12 cellular contexts compared by ENCODE assay signal in the genomic region with DNA sequence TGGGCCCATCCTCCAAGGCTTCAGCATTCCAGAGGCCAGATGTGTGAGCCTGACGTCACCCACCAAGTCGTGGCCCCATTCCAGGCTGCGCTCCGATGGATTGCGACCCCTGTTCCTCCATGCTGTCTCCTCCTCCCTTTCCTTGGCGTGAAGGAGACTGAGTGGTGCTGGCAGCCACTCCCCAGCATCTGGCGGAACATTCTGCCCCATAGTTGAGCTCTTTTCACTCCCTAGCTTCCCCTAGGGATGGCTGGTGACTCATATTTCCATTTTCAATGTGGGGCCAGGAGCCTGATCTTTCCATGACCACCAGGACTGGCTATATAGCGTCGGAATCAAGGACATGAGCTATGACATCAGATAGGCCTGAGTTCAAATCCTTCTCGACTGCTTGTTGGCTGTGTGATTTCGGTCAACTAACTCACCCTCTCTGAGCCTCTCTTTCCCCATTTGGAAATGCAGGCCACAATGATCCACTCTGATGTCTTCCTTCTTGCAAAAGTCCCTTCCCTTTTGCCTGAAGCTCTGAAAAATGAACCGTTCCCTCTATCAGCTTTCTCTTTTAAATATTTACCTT. TPM values are rescaled to one million over a fixed set of nuclear protein-coding genes. Genes with fewer than 3 reads are reported as not detected.
DNase-seq lines count a peak whose midpoint lies in the region; ATAC-seq, FAIRE-seq and TF ChIP-seq lines count a peak whose summit lies in the region.
"Had no signal": no experiment of that assay in that cellular context is flagged by ENCODE, and none has a peak within 500 bp of the region (broad histone marks: within the 10 kb centered on the region; RNA-seq: fewer than 3 reads in every experiment).

No MANE protein-coding gene starts in this region.

- ATAC-seq in SK-N-SH treated with all-trans-retinoic acid at 6 μM for 48 hours = peak; percentile 32
- peak; percentile 95 for ATAC-seq in Right ventricle myocardium inferior
- peak; percentile 33 to 66 (median 48) for ATAC-seq in pancreas
- no peak for ATAC-seq in GM19397 (IDR thresholded peaks at IDR 0.05; ENCODE audit: unreplicated experiment)
- ATAC-seq in CD4-positive, alpha-beta T cell (ENCODE audit: poor library complexity) = no peak
- ATAC-seq in HG02623 (IDR thresholded peaks at IDR 0.05; ENCODE audit: unreplicated experiment) = no peak
- ATAC-seq in GM21825 (IDR thresholded peaks at IDR 0.05; ENCODE audit: unreplicated experiment) = no peak

- H3K36me3 Mint-ChIP-seq in CD4-positive, alpha-beta T cell (ENCODE audit: low read depth) = no peaks in the 10 kb centered on the region

- no peaks in the 10 kb centered on the region for H3K27me3 Mint-ChIP-seq in CD4-positive, alpha-beta T cell
- H3K27me3 Mint-ChIP-seq: central memory CD8-positive, alpha-beta T cell had no signal

- H3K36me3 ChIP-seq in pancreas = no peaks in the 10 kb centered on the region

- TF ChIP-seq CTCF in pancreas (IDR thresholded peaks at IDR 0.05) = no peak
- TF ChIP-seq CTCF in CD4-positive, alpha-beta T cell (IDR thresholded peaks at IDR 0.05) = no peak

- CTCF ChIA-PET in CD4-positive, alpha-beta T cell (lab: Charles Lee) = interaction anchor here (0.6 kb wide), 1 partner anchor 137 kb away, joined by 3 read pairs; no protein-coding TSS in a partner anchor

- intact Hi-C loops in Right ventricle myocardium inferior (cut with DNase I) (loop anchor here (2.0 kb wide), 1 partner anchor 25 kb away; a partner anchor contains a TSS), pancreas (cut with DNase I) (no loop called here)
- intact Hi-C loops in CD4-positive, alpha-beta T cell (cut with DNase I, micrococcal nuclease) = no loop called here

- FAIRE-seq in pancreas (lab: Jason Lieb, UNC) = no peak

- 67 to 68% methylated on average over 12 of the region's 12 CpGs for WGBS in pancreas, 2 donors

- POLR2A ChIA-PET in CD4-positive, alpha-beta T cell (lab: Charles Lee) = interaction anchor here (0.6 to 1.2 kb wide), 2 partner anchors 24 to 263 kb away, joined by 3 to 4 read pairs; a partner anchor contains a TSS

- H3K27me3 ChIP-seq in pancreas = no peaks in the 10 kb centered on the region
- no peaks in the 10 kb centered on the region for H3K27me3 ChIP-seq in CD4-positive, alpha-beta T cell (ENCODE audit: control insufficient read depth, insufficient read depth, low read length)

- no peak overlapping the region for H3K27ac Mint-ChIP-seq in CD4-positive, alpha-beta T cell

- H3K4me3 ChIP-seq in pancreas = no peak overlapping the region
- H3K4me3 ChIP-seq: SK-N-MC had no signal

- no peaks in the 10 kb centered on the region for H3K4me1 Mint-ChIP-seq in CD4-positive, alpha-beta T cell (ENCODE audit: low read depth)

- no peaks in the 10 kb centered on the region for H3K9me3 ChIP-seq in pancreas
- H3K9me3 ChIP-seq in CD4-positive, alpha-beta T cell (ENCODE audit: control insufficient read depth, low read length) = no peaks in the 10 kb centered on the region

- H3K4me3 Mint-ChIP-seq in CD4-positive, alpha-beta T cell = no peak overlapping the region
- H3K4me3 Mint-ChIP-seq: central memory CD8-positive, alpha-beta T cell had no signal

- peaks cover 0 to 6% (median 3%) of the 10 kb centered on the region in 3 donors for H3K4me1 ChIP-seq in pancreas

- peak overlapping the region in 2 of 4 donors; percentile 25 to 28 for H3K27ac ChIP-seq in pancreas
- no peak overlapping the region for H3K27ac ChIP-seq in CD4-positive, alpha-beta T cell (ENCODE audit: low read depth, low read length)
- H3K27ac ChIP-seq: SK-N-MC had no signal

- DNase-seq in C1 segment of cervical spinal cord (lab: John Stamatoyannopoulos, UW) = peak in 8 of 14 donors; percentile 17 to 79 (median 36)
- DNase-seq in Right ventricle myocardium inferior (ENCODE audit: missing footprints) = peak; percentile 95
- DNase-seq in pancreas = peak in 3 of 6 donors; percentile 37 to 58 (median 57)
- DNase-seq in CD4-positive, alpha-beta T cell = no peak
- DNase-seq: DMS153; stimulated activated CD4-positive, alpha-beta T cell treated with anti-CD3 and anti-CD28 coated beads, Interleukin-2, amount 100 ng/mL, for 48 hours had no signal

- H3K9me3 Mint-ChIP-seq in CD4-positive, alpha-beta T cell = no peaks in the 10 kb centered on the region
- H3K9me3 Mint-ChIP-seq: central memory CD8-positive, alpha-beta T cell had no signal

TF ChIP-seq in SK-N-SH treated with all-trans-retinoic acid at 6 μM for 48 hours, 23 proteins besides CTCF, POLR2A, EP300 and RAD21:
- TF ChIP-seq ZNF8 (CRISPR knock-in tag; IDR thresholded peaks at IDR 0.05) = no peak
- TF ChIP-seq, protein P1, sequence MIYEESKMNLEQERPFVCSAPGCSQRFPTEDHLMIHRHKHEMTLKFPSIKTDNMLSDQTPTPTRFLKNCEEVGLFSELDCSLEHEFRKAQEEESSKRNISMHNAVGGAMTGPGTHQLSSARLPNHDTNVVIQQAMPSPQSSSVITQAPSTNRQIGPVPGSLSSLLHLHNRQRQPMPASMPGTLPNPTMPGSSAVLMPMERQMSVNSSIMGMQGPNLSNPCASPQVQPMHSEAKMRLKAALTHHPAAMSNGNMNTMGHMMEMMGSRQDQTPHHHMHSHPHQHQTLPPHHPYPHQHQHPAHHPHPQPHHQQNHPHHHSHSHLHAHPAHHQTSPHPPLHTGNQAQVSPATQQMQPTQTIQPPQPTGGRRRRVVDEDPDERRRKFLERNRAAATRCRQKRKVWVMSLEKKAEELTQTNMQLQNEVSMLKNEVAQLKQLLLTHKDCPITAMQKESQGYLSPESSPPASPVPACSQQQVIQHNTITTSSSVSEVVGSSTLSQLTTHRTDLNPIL (CRISPR knock-in tag; IDR thresholded peaks at IDR 0.05; ENCODE audit: low read depth) = no peak
- TF ChIP-seq ESRRG (CRISPR knock-in tag; IDR thresholded peaks at IDR 0.05) = no peak
- TF ChIP-seq GLIS3 (CRISPR knock-in tag; IDR thresholded peaks at IDR 0.05) = no peak
- TF ChIP-seq TCF4 (CRISPR knock-in tag; IDR thresholded peaks at IDR 0.05; ENCODE audit: borderline replicate concordance) = no peak
- TF ChIP-seq CSDC2 (CRISPR knock-in tag; IDR thresholded peaks at IDR 0.05) = no peak
- TF ChIP-seq, protein P2, sequence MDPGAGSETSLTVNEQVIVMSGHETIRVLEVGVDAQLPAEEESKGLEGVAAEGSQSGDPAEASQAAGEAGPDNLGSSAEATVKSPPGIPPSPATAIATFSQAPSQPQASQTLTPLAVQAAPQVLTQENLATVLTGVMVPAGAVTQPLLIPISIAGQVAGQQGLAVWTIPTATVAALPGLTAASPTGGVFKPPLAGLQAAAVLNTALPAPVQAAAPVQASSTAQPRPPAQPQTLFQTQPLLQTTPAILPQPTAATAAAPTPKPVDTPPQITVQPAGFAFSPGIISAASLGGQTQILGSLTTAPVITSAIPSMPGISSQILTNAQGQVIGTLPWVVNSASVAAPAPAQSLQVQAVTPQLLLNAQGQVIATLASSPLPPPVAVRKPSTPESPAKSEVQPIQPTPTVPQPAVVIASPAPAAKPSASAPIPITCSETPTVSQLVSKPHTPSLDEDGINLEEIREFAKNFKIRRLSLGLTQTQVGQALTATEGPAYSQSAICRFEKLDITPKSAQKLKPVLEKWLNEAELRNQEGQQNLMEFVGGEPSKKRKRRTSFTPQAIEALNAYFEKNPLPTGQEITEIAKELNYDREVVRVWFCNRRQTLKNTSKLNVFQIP (CRISPR knock-in tag; IDR thresholded peaks at IDR 0.05; ENCODE audit: borderline replicate concordance, low read depth) = no peak
- no peak for TF ChIP-seq ZFP30 (CRISPR knock-in tag; IDR thresholded peaks at IDR 0.05)
- TF ChIP-seq ZNF70 (CRISPR knock-in tag; IDR thresholded peaks at IDR 0.05) = no peak

RNA-seq across cellular contexts. Expression of a gene that starts 24.5 kb away (rescaled TPM):
- 103 TPM for total RNA-seq in Right ventricle myocardium inferior
- total RNA-seq in pancreas = 100 to 1,000 TPM in 1 of 6 donors, 10 to 100 TPM in 5; 18.6 to 198 (median 55.5) TPM
- polyA plus RNA-seq in pancreas = 10 to 100 TPM; 46.3 to 75.1 TPM
- total RNA-seq in CD4-positive, alpha-beta T cell = 100 to 1,000 TPM; 761 to 768 TPM

RNA-seq across cellular contexts. Expression of a gene that starts 38.6 kb away (rescaled TPM):
- total RNA-seq in Right ventricle myocardium inferior = 74.8 TPM
- 100 to 1,000 TPM in 1 of 6 donors, 10 to 100 TPM in 5; 58.3 to 101 (median 76.7) TPM for total RNA-seq in pancreas
- polyA plus RNA-seq in pancreas = 10 to 100 TPM; 54.8 to 60.3 TPM
- 10 to 100 TPM; 51.0 to 52.4 TPM for total RNA-seq in CD4-positive, alpha-beta T cell

Comparison
In these comparisons a context has a peak if more than half of its experiments do, and no peak if none do; other contexts are left out.
1. DNase-seq: peak in C1 segment of cervical spinal cord (8 of 14) and Right ventricle myocardium inferior (single experiment); none in CD4-positive, alpha-beta T cell (0 of 10).
2. ATAC-seq: peak in SK-N-SH treated with all-trans-retinoic acid at 6 μM for 48 hours (single experiment), Right ventricle myocardium inferior (single experiment) and pancreas (4 of 4); none in GM19397 (single experiment), CD4-positive, alpha-beta T cell (single experiment), HG02623 (single experiment) and GM21825 (single experiment).